ENCODE assay signal across 1 cellular context in the genomic region with DNA sequence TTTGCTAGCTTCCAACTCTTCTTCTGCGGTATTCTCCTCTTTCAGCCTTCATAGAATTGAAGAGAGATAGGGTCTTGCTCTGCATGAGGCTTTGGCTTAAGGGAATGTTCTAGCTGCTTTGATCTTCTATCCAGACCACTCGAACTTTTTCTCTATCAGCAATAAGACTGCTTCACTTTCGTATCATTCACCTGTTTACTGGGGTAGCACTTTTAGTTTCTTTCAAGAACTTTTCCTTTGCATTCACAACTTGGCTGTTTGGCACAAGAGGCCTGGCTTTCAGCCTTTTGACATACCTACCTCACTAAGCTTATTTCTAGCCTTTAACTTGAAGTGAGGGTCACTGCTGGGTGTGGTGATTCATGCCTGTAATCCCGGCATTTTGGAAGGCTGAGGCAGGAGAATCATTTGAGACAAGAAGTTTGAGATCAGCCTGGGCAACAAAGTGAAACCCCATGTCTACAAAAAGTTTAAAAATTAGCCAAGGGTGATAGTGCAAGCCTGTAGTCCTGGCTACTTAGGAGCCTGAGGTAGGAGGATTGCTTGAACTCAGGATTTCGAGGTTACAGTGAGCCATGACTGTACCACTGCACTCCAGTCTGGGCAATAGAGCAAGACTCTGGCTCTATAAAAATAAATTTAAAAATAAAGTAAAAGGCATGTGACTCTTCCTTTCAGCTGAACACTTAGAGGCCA.
TF ChIP-seq lines count a peak whose summit lies in the region.

No MANE protein-coding gene starts in this region.

TF ChIP-seq in K562, 482 proteins besides CTCF, POLR2A, EP300 and RAD21 (continued from another document):
- TF ChIP-seq, protein P1, sequence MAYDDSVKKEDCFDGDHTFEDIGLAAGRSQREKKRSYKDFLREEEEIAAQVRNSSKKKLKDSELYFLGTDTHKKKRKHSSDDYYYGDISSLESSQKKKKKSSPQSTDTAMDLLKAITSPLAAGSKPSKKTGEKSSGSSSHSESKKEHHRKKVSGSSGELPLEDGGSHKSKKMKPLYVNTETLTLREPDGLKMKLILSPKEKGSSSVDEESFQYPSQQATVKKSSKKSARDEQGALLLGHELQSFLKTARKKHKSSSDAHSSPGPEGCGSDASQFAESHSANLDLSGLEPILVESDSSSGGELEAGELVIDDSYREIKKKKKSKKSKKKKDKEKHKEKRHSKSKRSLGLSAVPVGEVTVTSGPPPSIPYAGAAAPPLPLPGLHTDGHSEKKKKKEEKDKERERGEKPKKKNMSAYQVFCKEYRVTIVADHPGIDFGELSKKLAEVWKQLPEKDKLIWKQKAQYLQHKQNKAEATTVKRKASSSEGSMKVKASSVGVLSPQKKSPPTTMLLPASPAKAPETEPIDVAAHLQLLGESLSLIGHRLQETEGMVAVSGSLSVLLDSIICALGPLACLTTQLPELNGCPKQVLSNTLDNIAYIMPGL (CRISPR knock-in tag; IDR thresholded peaks at IDR 0.05): no peak
- TF ChIP-seq ESRRB (CRISPR knock-in tag; IDR thresholded peaks at IDR 0.05; ENCODE audit: borderline replicate concordance) (no peak), ZNF174 (CRISPR knock-in tag; IDR thresholded peaks at IDR 0.05) (no peak), ZNF124 (CRISPR knock-in tag; IDR thresholded peaks at IDR 0.05) (no peak), MXI1 (IDR thresholded peaks at IDR 0.05; ENCODE audit: low read depth, low read length) (no peak), KAT7 (CRISPR knock-in tag; IDR thresholded peaks at IDR 0.05; ENCODE audit: borderline replicate concordance) (no peak), BCL6 (CRISPR knock-in tag; IDR thresholded peaks at IDR 0.05) (no peak), EP400 (IDR thresholded peaks at IDR 0.05) (no peak), CEBPB (tag; IDR thresholded peaks at IDR 0.05) (no peak), XRCC4 (IDR thresholded peaks at IDR 0.05; ENCODE audit: extremely low read depth, insufficient read depth, insufficient read length) (no peak), MECOM (CRISPR knock-in tag; IDR thresholded peaks at IDR 0.05) (no peak), ESRRA (IDR thresholded peaks at IDR 0.05; ENCODE audit: borderline replicate concordance, low read depth) (no peak), ZBTB1 (CRISPR knock-in tag; IDR thresholded peaks at IDR 0.05; ENCODE audit: borderline replicate concordance, low read depth) (no peak), ZC3H8 (IDR thresholded peaks at IDR 0.05) (no peak), ZNF224 (CRISPR knock-in tag; IDR thresholded peaks at IDR 0.05) (no peak)
- TF ChIP-seq, protein P2, sequence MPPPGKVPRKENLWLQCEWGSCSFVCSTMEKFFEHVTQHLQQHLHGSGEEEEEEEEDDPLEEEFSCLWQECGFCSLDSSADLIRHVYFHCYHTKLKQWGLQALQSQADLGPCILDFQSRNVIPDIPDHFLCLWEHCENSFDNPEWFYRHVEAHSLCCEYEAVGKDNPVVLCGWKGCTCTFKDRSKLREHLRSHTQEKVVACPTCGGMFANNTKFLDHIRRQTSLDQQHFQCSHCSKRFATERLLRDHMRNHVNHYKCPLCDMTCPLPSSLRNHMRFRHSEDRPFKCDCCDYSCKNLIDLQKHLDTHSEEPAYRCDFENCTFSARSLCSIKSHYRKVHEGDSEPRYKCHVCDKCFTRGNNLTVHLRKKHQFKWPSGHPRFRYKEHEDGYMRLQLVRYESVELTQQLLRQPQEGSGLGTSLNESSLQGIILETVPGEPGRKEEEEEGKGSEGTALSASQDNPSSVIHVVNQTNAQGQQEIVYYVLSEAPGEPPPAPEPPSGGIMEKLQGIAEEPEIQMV (tag; conservative IDR thresholded peaks at IDR 0.05; ENCODE audit: low read depth): no peak
- TF ChIP-seq, protein P3, sequence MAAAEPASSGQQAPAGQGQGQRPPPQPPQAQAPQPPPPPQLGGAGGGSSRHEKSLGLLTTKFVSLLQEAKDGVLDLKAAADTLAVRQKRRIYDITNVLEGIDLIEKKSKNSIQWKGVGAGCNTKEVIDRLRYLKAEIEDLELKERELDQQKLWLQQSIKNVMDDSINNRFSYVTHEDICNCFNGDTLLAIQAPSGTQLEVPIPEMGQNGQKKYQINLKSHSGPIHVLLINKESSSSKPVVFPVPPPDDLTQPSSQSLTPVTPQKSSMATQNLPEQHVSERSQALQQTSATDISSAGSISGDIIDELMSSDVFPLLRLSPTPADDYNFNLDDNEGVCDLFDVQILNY (CRISPR knock-in tag; IDR thresholded peaks at IDR 0.05): no peak
